In the genomic region with DNA sequence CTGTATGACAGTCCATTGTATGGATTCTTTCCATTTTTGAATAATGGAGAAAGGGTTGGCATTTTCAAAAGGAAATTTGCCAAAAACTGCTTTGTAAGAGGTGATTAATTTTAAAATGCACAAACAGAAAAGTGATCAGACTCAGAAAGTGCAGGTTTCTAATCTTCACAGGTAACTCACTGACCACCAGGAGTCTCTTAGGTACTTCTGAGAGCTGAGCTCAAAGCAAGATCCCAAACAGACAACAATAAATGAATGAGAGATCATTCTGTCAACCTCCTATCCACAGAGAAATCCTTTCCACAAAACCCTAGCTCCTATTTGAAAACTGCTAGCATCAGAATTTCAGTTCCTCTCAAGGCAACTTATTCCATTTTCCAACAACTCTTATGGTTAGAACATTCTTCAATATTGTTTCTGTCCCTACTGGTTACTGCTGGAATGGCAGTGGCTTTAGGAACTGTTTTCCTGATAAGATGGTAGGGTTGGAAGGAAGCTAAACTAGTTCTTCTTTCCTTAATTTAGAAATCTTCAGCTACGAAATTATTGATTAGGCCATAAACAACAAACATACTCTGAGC, we compare ENCODE assay signal across 8 cellular contexts. TPM values are rescaled to one million over a fixed set of nuclear protein-coding genes. Genes with fewer than 3 reads are reported as not detected.
DNase-seq lines count a peak whose midpoint lies in the region; ATAC-seq and TF ChIP-seq lines count a peak whose summit lies in the region.

No MANE protein-coding gene starts in this region.

- H3K4me3 ChIP-seq in epithelial cell of proximal tubule (ENCODE audit: low read depth, low read length): no peak overlapping the region
- no peak overlapping the region for H3K4me3 ChIP-seq in stomach

- no peak overlapping the region for H3K27ac ChIP-seq in stomach

- no peak for ATAC-seq in HG02870 (IDR thresholded peaks at IDR 0.05; ENCODE audit: unreplicated experiment)

- no peak for TF ChIP-seq POLR2A in stomach (IDR thresholded peaks at IDR 0.05)

- TF ChIP-seq EP300 in stomach (IDR thresholded peaks at IDR 0.05): no peak

- no peak for DNase-seq in T-helper 1 cell
- DNase-seq in RPMI8226: peak; percentile 29
- no peak for DNase-seq in epithelial cell of proximal tubule (ENCODE audit: low read depth)
- DNase-seq in stomach: no peak
- no peak for DNase-seq in NOMO-1 treated with DMSO at 0.1 percent for 48 hours (lab: John Stamatoyannopoulos, UW; ENCODE audit: unreplicated experiment)
- no peak for DNase-seq in foreskin melanocyte

- 0 to 47% (median 39%) methylated on average over 1 of the region's 1 CpG for WGBS in stomach, 5 donors

- peaks cover 14% of the 10 kb centered on the region for H3K27me3 Mint-ChIP-seq in T-helper 1 cell treated with Interleukin-12 subunit alpha and Interleukin-12 subunit beta and Interleukin-4 antibody, amounts not matched to agents 30 μg/mL and 1 μg/mL, for 36 hours (ENCODE audit: low read depth)

- H3K36me3 ChIP-seq in stomach: no peaks in the 10 kb centered on the region

- H3K4me1 Mint-ChIP-seq in T-helper 1 cell treated with Interleukin-12 subunit alpha and Interleukin-12 subunit beta and Interleukin-4 antibody, amounts not matched to agents 30 μg/mL and 1 μg/mL, for 36 hours (ENCODE audit: low read depth): peaks cover 21% of the 10 kb centered on the region

- intact Hi-C loops in stomach (cut with DNase I; ENCODE audit: low total_unique reads): no loop called here

- no peaks in the 10 kb centered on the region for H3K27me3 ChIP-seq in stomach

- no peaks in the 10 kb centered on the region for H3K36me3 Mint-ChIP-seq in T-helper 1 cell treated with Interleukin-12 subunit alpha and Interleukin-12 subunit beta and Interleukin-4 antibody, amounts not matched to agents 30 μg/mL and 1 μg/mL, for 36 hours (ENCODE audit: low read depth)

- peaks cover 10 to 19% (median 17%) of the 10 kb centered on the region in 4 donors for H3K4me1 ChIP-seq in stomach

- H3K9me3 Mint-ChIP-seq in T-helper 1 cell treated with Interleukin-12 subunit alpha and Interleukin-12 subunit beta and Interleukin-4 antibody, amounts not matched to agents 30 μg/mL and 1 μg/mL, for 36 hours: peaks cover 5% of the 10 kb centered on the region

- H3K4me3 Mint-ChIP-seq in T-helper 1 cell treated with Interleukin-12 subunit alpha and Interleukin-12 subunit beta and Interleukin-4 antibody, amounts not matched to agents 30 μg/mL and 1 μg/mL, for 36 hours: peak overlapping the region; percentile 68

- no peaks in the 10 kb centered on the region for H3K9me3 ChIP-seq in stomach

- H3K27ac Mint-ChIP-seq in T-helper 1 cell treated with Interleukin-12 subunit alpha and Interleukin-12 subunit beta and Interleukin-4 antibody, amounts not matched to agents 30 μg/mL and 1 μg/mL, for 36 hours: no peak overlapping the region

- TF ChIP-seq CTCF in epithelial cell of proximal tubule (conservative IDR thresholded peaks at IDR 0.05; ENCODE audit: low read depth, low read length): peak; percentile 66
- peak in 5 of 7 experiments; percentile 48 to 68 (median 52) for TF ChIP-seq CTCF in stomach (IDR thresholded peaks at IDR 0.05)

RNA-seq across cellular contexts. Expression of a gene that starts 20.6 kb away (rescaled TPM):
- total RNA-seq in epithelial cell of proximal tubule (2.2 and 6.1 TPM in 2 replicates), stomach (10 to 100 TPM in 1 of 5 donors, 1 to 10 TPM in 1, under 1 TPM in 1, not detected in 2; 0.89 to 18.5 (median 6.8) TPM)
- polyA plus RNA-seq in stomach: 10 to 100 TPM in 2 of 3 donors, 1 to 10 TPM in 1; 4.0 to 23.5 (median 22.8) TPM

RNA-seq across cellular contexts. Expression of a gene that starts 49.1 kb away (rescaled TPM):
- 0.07 TPM in 1 of 2 replicates, not detected in the other for total RNA-seq in epithelial cell of proximal tubule
- total RNA-seq in stomach: 1 to 10 TPM in 3 of 5 donors, not detected in 2; 1.2 to 7.8 (median 1.3) TPM
- 1 to 10 TPM in 2 of 3 donors, under 1 TPM in 1; 0.46 to 2.0 (median 1.8) TPM for polyA plus RNA-seq in stomach
